ENCODE assay signal across 8 cellular contexts in genomic region chr16:66717112-66717675, GRCh38. TPM values are rescaled to one million over a fixed set of nuclear protein-coding genes. Genes with fewer than 3 reads are reported as not detected.
A peak's percentile ranks its signal among the peaks of the same experiment; 100 is the strongest.
DNase-seq lines count a peak whose midpoint lies in the region; ATAC-seq, FAIRE-seq and TF ChIP-seq lines count a peak whose summit lies in the region.

No MANE protein-coding gene starts in this region.

- WGBS in right lobe of liver (ENCODE audit: insufficient coverage, low coverage, low lambda C conversion rate, missing lambda C conversion rate) = 64% methylated on average over 8 of the region's 12 CpGs

- POLR2A ChIA-PET in CD8-positive, alpha-beta memory T cell (lab: Charles Lee) = no interaction called here

- ATAC-seq in right lobe of liver = peak; percentile 67 to 83 (median 76)

- no peaks in the 10 kb centered on the region for H3K4me1 Mint-ChIP-seq in CD8-positive, alpha-beta memory T cell

- no peaks in the 10 kb centered on the region for H3K9me3 ChIP-seq in right lobe of liver
- no peaks in the 10 kb centered on the region for H3K9me3 ChIP-seq in CD8-positive, alpha-beta memory T cell (ENCODE audit: low read length)

- no peaks in the 10 kb centered on the region for H3K4me1 ChIP-seq in right lobe of liver
- no peaks in the 10 kb centered on the region for H3K4me1 ChIP-seq in CD8-positive, alpha-beta memory T cell (ENCODE audit: insufficient read depth, low read length)

- H3K27ac Mint-ChIP-seq in CD8-positive, alpha-beta memory T cell = no peak overlapping the region

- no peaks in the 10 kb centered on the region for H3K27me3 ChIP-seq in bronchial epithelial cell (ENCODE audit: control insufficient read depth, insufficient read depth, low read length)
- no peaks in the 10 kb centered on the region for H3K27me3 ChIP-seq in right lobe of liver
- H3K27me3 ChIP-seq in CD8-positive, alpha-beta memory T cell (ENCODE audit: insufficient read depth, low read length, poor library complexity, severe bottlenecking) = no peaks in the 10 kb centered on the region

- H3K27ac ChIP-seq in right lobe of liver = no peak overlapping the region
- H3K27ac ChIP-seq in CD8-positive, alpha-beta memory T cell (ENCODE audit: low read depth, low read length) = no peak overlapping the region

- peaks cover 0 to 3% of the 10 kb centered on the region in 2 donors for H3K27me3 Mint-ChIP-seq in CD8-positive, alpha-beta memory T cell

- TF ChIP-seq CTCF in bronchial epithelial cell (IDR thresholded peaks at IDR 0.05; ENCODE audit: insufficient read depth, low read length, severe bottlenecking) (peak; percentile 48), right lobe of liver (IDR thresholded peaks at IDR 0.05) (peak in 3 of 4 donors; percentile 43 to 47 (median 43))

- H3K36me3 ChIP-seq in bronchial epithelial cell (ENCODE audit: control insufficient read depth, insufficient read depth, low read length) (no peaks in the 10 kb centered on the region), right lobe of liver (peaks cover 0 to 6% (median under 1%) of the 10 kb centered on the region in 4 donors)
- no peaks in the 10 kb centered on the region for H3K36me3 ChIP-seq in CD8-positive, alpha-beta memory T cell (ENCODE audit: insufficient read depth, low read length)

- TF ChIP-seq POLR2A in right lobe of liver (IDR thresholded peaks at IDR 0.05) = no peak

- peak; percentile 66 for FAIRE-seq in bronchial epithelial cell (lab: Jason Lieb, UNC)

- intact Hi-C loops in right lobe of liver (cut with DNase I) (no loop called here), posterior vena cava (cut with DNase I) (no loop called here)

- DNase-seq in NCI-H82 (lab: John Stamatoyannopoulos, UW) = peak; percentile 70
- no peak for DNase-seq in NCI-H82 treated with DMSO at 0.1 percent for 48 hours (lab: John Stamatoyannopoulos, UW; ENCODE audit: unreplicated experiment)
- DNase-seq in NCI-H2227 treated with DMSO at 0.1 percent for 48 hours (lab: John Stamatoyannopoulos, UW) = peak; percentile 9
- no peak for DNase-seq in bronchial epithelial cell (ENCODE audit: low read depth)
- peak in 1 of 3 donors; percentile 56 for DNase-seq in right lobe of liver
- no peak for DNase-seq in effector CD8-positive, alpha-beta T cell (lab: John Stamatoyannopoulos, UW)
- no peak for DNase-seq in posterior vena cava (ENCODE audit: low spot score)
- no peak for DNase-seq in CD8-positive, alpha-beta memory T cell

- H3K4me3 ChIP-seq in bronchial epithelial cell (ENCODE audit: low read depth, low read length) (no peak overlapping the region), right lobe of liver (no peak overlapping the region)
- H3K4me3 ChIP-seq in CD8-positive, alpha-beta memory T cell (ENCODE audit: low read length) = no peak overlapping the region

- H3K9me3 Mint-ChIP-seq in CD8-positive, alpha-beta memory T cell = no peaks in the 10 kb centered on the region

- peaks cover 0 to 30% (median 5%) of the 10 kb centered on the region in 3 donors for H3K36me3 Mint-ChIP-seq in CD8-positive, alpha-beta memory T cell

- CTCF ChIA-PET in CD8-positive, alpha-beta memory T cell (lab: Charles Lee) = no interaction called here

- no peak overlapping the region for H3K4me3 Mint-ChIP-seq in CD8-positive, alpha-beta memory T cell

RNA-seq across cellular contexts. Expression of gene CMTM4, which starts 20.7 kb away (rescaled TPM):
- total RNA-seq in bronchial epithelial cell = 73.0 and 83.2 TPM in 2 replicates
- total RNA-seq in right lobe of liver = 10 to 100 TPM in 2 of 6 experiments, 1 to 10 TPM in 4; 5.1 to 14.8 (median 8.0) TPM
- 10 to 100 TPM; 14.8 to 15.0 TPM for total RNA-seq in posterior vena cava
- total RNA-seq in CD8-positive, alpha-beta memory T cell = 1 to 10 TPM; 4.1 to 4.4 TPM
- polyA plus RNA-seq in CD8-positive, alpha-beta memory T cell = 0.20 TPM

RNA-seq across cellular contexts. Expression of gene DYNC1LI2, which starts 34.2 kb away (rescaled TPM):
- total RNA-seq in bronchial epithelial cell (127 and 138 TPM in 2 replicates), right lobe of liver (10 to 100 TPM; 30.5 to 44.1 (median 37.9) TPM), posterior vena cava (100 to 1,000 TPM; 159 to 192 TPM)
- total RNA-seq in CD8-positive, alpha-beta memory T cell = 10 to 100 TPM; 50.5 to 53.8 TPM
- polyA plus RNA-seq in CD8-positive, alpha-beta memory T cell = 35.0 TPM

Comparison
In these comparisons a context has a peak if more than half of its experiments do, and no peak if none do; other contexts are left out.
1. DNase-seq: peak in NCI-H82 (single experiment) and NCI-H2227 treated with DMSO at 0.1 percent for 48 hours (single experiment); none in NCI-H82 treated with DMSO at 0.1 percent for 48 hours (single experiment), bronchial epithelial cell (single experiment), effector CD8-positive, alpha-beta T cell (single experiment), posterior vena cava (single experiment) and CD8-positive, alpha-beta memory T cell (0 of 5).